ENCODE assay signal across 14 cellular contexts in the genomic region with DNA sequence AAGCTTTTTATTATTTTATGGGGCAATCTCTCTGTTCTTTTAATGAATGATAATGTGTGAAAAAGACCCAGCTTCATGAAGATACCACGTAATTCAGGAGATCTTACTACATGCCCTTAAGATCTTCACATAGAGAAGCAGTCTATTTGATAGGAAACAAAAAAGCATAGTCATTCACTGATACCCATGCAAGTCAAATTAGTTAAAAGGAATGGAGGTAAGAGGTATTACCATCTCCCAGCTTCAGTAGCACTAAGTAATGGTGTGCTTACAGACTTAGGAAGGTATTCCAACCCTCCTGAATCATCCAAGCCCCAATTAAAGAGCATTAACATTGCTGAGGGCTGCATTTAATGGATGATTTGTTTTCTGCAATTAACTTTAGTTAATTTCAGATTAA.
DNase-seq lines count a peak whose midpoint lies in the region; ATAC-seq, FAIRE-seq and TF ChIP-seq lines count a peak whose summit lies in the region.
"Had no signal": no experiment of that assay in that cellular context is flagged by ENCODE, and none has a peak within 500 bp of the region (broad histone marks: within the 10 kb centered on the region; RNA-seq: fewer than 3 reads in every experiment).

No MANE protein-coding gene starts in this region.

- no peaks in the 10 kb centered on the region for H3K79me2 ChIP-seq in GM23248 (ENCODE audit: insufficient read depth)
- no peaks in the 10 kb centered on the region for H3K79me2 ChIP-seq in astrocyte (ENCODE audit: insufficient read depth, low read length)

- H3K4me1 ChIP-seq in GM23248 (ENCODE audit: insufficient read depth), result peaks cover 50% of the 10 kb centered on the region
- peaks cover 32% of the 10 kb centered on the region for H3K4me1 ChIP-seq in astrocyte (ENCODE audit: insufficient read depth, low read length)
- peaks cover 0 to 59% (median 49%) of the 10 kb centered on the region in 4 donors for H3K4me1 ChIP-seq in sigmoid colon

- intact Hi-C loops in left ventricle myocardium superior (cut with micrococcal nuclease) (no loop called here), sigmoid colon (cut with DNase I) (no loop called here)

- no peak for TF ChIP-seq CTCF in astrocyte (IDR thresholded peaks at IDR 0.05; ENCODE audit: insufficient read depth, low read depth, low read length)
- no peak for TF ChIP-seq CTCF in sigmoid colon (IDR thresholded peaks at IDR 0.05)

- H3K9me3 ChIP-seq in GM23248 (ENCODE audit: low read depth) (no peaks in the 10 kb centered on the region), astrocyte (ENCODE audit: insufficient read depth, low read depth, low read length) (no peaks in the 10 kb centered on the region), sigmoid colon (no peaks in the 10 kb centered on the region)
- H3K9me3 ChIP-seq: Peyer's patch had no signal

- peaks cover 60% of the 10 kb centered on the region for H3F3A ChIP-seq in GM23248 (ENCODE audit: insufficient read depth)

- no peaks in the 10 kb centered on the region for H3K9me3 Mint-ChIP-seq in astrocyte (ENCODE audit: unreplicated experiment)

- H4K20me1 ChIP-seq in GM23248 (ENCODE audit: insufficient read depth) (no peaks in the 10 kb centered on the region), astrocyte (ENCODE audit: insufficient read depth, low read length) (no peaks in the 10 kb centered on the region)

- no peak for TF ChIP-seq POLR2A in sigmoid colon (IDR thresholded peaks at IDR 0.05)

- H2AFZ ChIP-seq in GM23248 (no peak overlapping the region), astrocyte (ENCODE audit: low read depth, low read length) (no peak overlapping the region)

- peaks cover 21% of the 10 kb centered on the region for H3K4me1 Mint-ChIP-seq in astrocyte (ENCODE audit: low read depth, unreplicated experiment)

- H3K36me3 ChIP-seq in GM23248 (ENCODE audit: low read depth) (peaks cover 34% of the 10 kb centered on the region), astrocyte (ENCODE audit: insufficient read depth, low read length) (peaks cover 16% of the 10 kb centered on the region), sigmoid colon (peaks cover under 1 to 43% (median 17%) of the 10 kb centered on the region in 4 donors)

- in situ Hi-C loops in GM23248 (cut with MboI) (no loop called here), G401 (cut with HindIII; ENCODE audit: low sequenced_read_pairs) (no loop called here)

- peak overlapping the region; percentile 50 for H3K27ac ChIP-seq in GM23248
- H3K27ac ChIP-seq in astrocyte (ENCODE audit: low read depth, low read length), result peak overlapping the region; percentile 62
- peak overlapping the region; percentile 67 to 78 (median 74) for H3K27ac ChIP-seq in sigmoid colon

- TF ChIP-seq EP300 in sigmoid colon (IDR thresholded peaks at IDR 0.05), result no peak

- H3K9ac ChIP-seq in GM23248, result no peak overlapping the region
- no peak overlapping the region for H3K9ac ChIP-seq in astrocyte (ENCODE audit: low read length)

- H3K27me3 ChIP-seq in GM23248 (replicated peaks; ENCODE audit: insufficient read depth) (no peaks in the 10 kb centered on the region), astrocyte (ENCODE audit: insufficient read depth, low read length) (no peaks in the 10 kb centered on the region), sigmoid colon (no peaks in the 10 kb centered on the region)
- H3K27me3 ChIP-seq: Peyer's patch had no signal

- peaks cover 15% of the 10 kb centered on the region for H3K36me3 Mint-ChIP-seq in astrocyte (ENCODE audit: low read depth, unreplicated experiment)

- H3K27me3 Mint-ChIP-seq in astrocyte (ENCODE audit: low read depth, unreplicated experiment), result no peaks in the 10 kb centered on the region
- H3K27me3 Mint-ChIP-seq: activated CD4-positive, alpha-beta T cell treated with anti-CD3 and anti-CD28 coated beads for 36 hours had no signal

- H3K27ac Mint-ChIP-seq in astrocyte (ENCODE audit: unreplicated experiment), result no peak overlapping the region

- peak overlapping the region; percentile 64 for H3K4me2 ChIP-seq in GM23248 (ENCODE audit: unreplicated experiment)
- H3K4me2 ChIP-seq in astrocyte (ENCODE audit: low read length), result peak overlapping the region; percentile 58

- H3K9me2 ChIP-seq in GM23248 (ENCODE audit: insufficient read depth), result no peaks in the 10 kb centered on the region

- H3K4me3 ChIP-seq in GM23248 (0 out of 2 replicates have a peak overlapping the region, but pooled peaks have one; percentile 12), astrocyte (ENCODE audit: insufficient read depth, low read depth, low read length) (no peak overlapping the region), sigmoid colon (no peak overlapping the region)
- H3K4me3 ChIP-seq: Peyer's patch had no signal

- H3K4me3 Mint-ChIP-seq in astrocyte (ENCODE audit: unreplicated experiment), result no peak overlapping the region
- H3K4me3 Mint-ChIP-seq: activated CD4-positive, alpha-beta T cell treated with anti-CD3 and anti-CD28 coated beads for 36 hours had no signal

- WGBS in GM23248 (ENCODE audit: low coverage in 1 of 2, low lambda C conversion rate in 2 of 2, missing lambda C conversion rate in 2 of 2), 2 experiments, result 0 to 6% methylated on average over 1 of the region's 1 CpG
- 22 to 56% methylated on average over 1 of the region's 1 CpG for WGBS in sigmoid colon, 2 donors

- no peak for FAIRE-seq in astrocyte (lab: Jason Lieb, UNC)
- FAIRE-seq: HepG2 had no signal

- peak; percentile 28 for ATAC-seq in left ventricle myocardium superior
- ATAC-seq in GM18520 (IDR thresholded peaks at IDR 0.05; ENCODE audit: unreplicated experiment), result no peak
- ATAC-seq: HepG2 had no signal

- DNase-seq in GM23248 (peak; percentile 47), astrocyte (ENCODE audit: low read depth) (peak; percentile 62), left ventricle myocardium superior (no peak), sigmoid colon (no peak), G401 (ENCODE audit: low spot score) (no peak), cerebellum (ENCODE audit: low spot score) (no peak)
- no peak for DNase-seq in activated T-cell treated with anti-CD3 and anti-CD28 coated beads, Interleukin-2, amount 50 U/mL, for 48 hours
- DNase-seq: activated CD4-positive, alpha-beta T cell treated with anti-CD3 and anti-CD28 coated beads for 36 hours; DMS53; NCI-H1105; NCI-H345; Peyer's patch had no signal

Comparison
In these comparisons a context has a peak if more than half of its experiments do, and no peak if none do; other contexts are left out.
1. DNase-seq: peak in GM23248 (single experiment) and astrocyte (single experiment); none in left ventricle myocardium superior (single experiment), sigmoid colon (single experiment), activated T-cell treated with anti-CD3 and anti-CD28 coated beads, Interleukin-2, amount 50 U/mL, for 48 hours (0 of 2), G401 (single experiment) and cerebellum (single experiment).
2. Peak in every context shown above with its lines, with median percentiles within 50 percentile points of each other: H3K27ac ChIP-seq.